10 cellular contexts compared by ENCODE assay signal in genomic region chr5:120388016-120388781, GRCh38.
DNase-seq lines count a peak whose midpoint lies in the region; TF ChIP-seq lines count a peak whose summit lies in the region.
"Had no signal": no experiment of that assay in that cellular context is flagged by ENCODE, and none has a peak within 500 bp of the region (broad histone marks: within the 10 kb centered on the region; RNA-seq: fewer than 3 reads in every experiment).

No MANE protein-coding gene starts in this region.

- intact Hi-C loops in transverse colon (cut with DNase I; ENCODE audit: low total_unique reads): no loop called here

- no peak overlapping the region for H4K91ac ChIP-seq in neuronal stem cell (ENCODE audit: low read depth, low read length, poor library complexity)

- 27 to 42% methylated on average over 1 of the region's 1 CpG for WGBS in transverse colon (ENCODE audit: low coverage in 1 of 2), 2 donors
- WGBS in neuronal stem cell (ENCODE audit: extremely low coverage in 2 of 2, insufficient read length in 2 of 2, insufficient replicate concordance in 1 of 2), 2 donors: no CpG with 5 or more reads among the region's 1 CpG

- H3K9me3 ChIP-seq in transverse colon (no peaks in the 10 kb centered on the region), HAP-1 (no peaks in the 10 kb centered on the region), neuronal stem cell (replicated peaks in 1 of 2; ENCODE audit: control insufficient read depth in 2 of 2, insufficient read depth in 1 of 2, low read depth in 1 of 2, low read length in 2 of 2) (no peaks in the 10 kb centered on the region)

- no peak for DNase-seq in activated CD4-positive, alpha-beta T cell treated with anti-CD3 and anti-CD28 coated beads, Interleukin-2, amount 10 ng/mL, durations not matched to agents 7 days and 5 days
- no peak for DNase-seq in activated CD4-positive, alpha-beta T cell treated with anti-CD3 and anti-CD28 coated beads for 1 hour
- DNase-seq in RPMI8226 (peak; percentile 59), fibroblast of the aortic adventitia (ENCODE audit: low read depth) (peak; percentile 92), transverse colon (no peak), HAP-1 (ENCODE audit: low spot score in 2 of 2) (no peak), neuronal stem cell (ENCODE audit: low spot score) (no peak), NCI-H128 (lab: John Stamatoyannopoulos, UW; ENCODE audit: unreplicated experiment) (no peak)

- H2BK15ac ChIP-seq in neuronal stem cell (ENCODE audit: low read length): no peak overlapping the region

- no peak overlapping the region for H2BK120ac ChIP-seq in neuronal stem cell (ENCODE audit: low read depth, low read length)

- no peak overlapping the region for H3K4me3 Mint-ChIP-seq in activated CD4-positive, alpha-beta T cell treated with anti-CD3 and anti-CD28 coated beads, Interleukin-2, amount 10 ng/mL, durations not matched to agents 7 days and 5 days
- H3K4me3 Mint-ChIP-seq: activated naive CD8-positive, alpha-beta T cell; B cell had no signal

- H2AFZ ChIP-seq in neuronal stem cell (ENCODE audit: low read length): no peak overlapping the region

- H3K9ac ChIP-seq in neuronal stem cell (ENCODE audit: low read depth, low read length, poor library complexity): no peak overlapping the region

- in situ Hi-C loops in transverse colon (cut with MboI; ENCODE audit: low pct_ligation_motif_present in 1 of 4, low pct_unique_long_range_greater_than_20kb in 1 of 4, low sequenced_read_pairs in 3 of 4): no loop called here
- in situ Hi-C loops in HAP-1 (cut with MboI; ENCODE audit: low sequenced_read_pairs): no loop called here

- no peak overlapping the region for H3K18ac ChIP-seq in neuronal stem cell (ENCODE audit: low read length)

- no peak for TF ChIP-seq EP300 in transverse colon (IDR thresholded peaks at IDR 0.05; ENCODE audit: low read depth)

- H3K27me3 Mint-ChIP-seq in activated CD4-positive, alpha-beta T cell treated with anti-CD3 and anti-CD28 coated beads, Interleukin-2, amount 10 ng/mL, durations not matched to agents 7 days and 5 days: no peaks in the 10 kb centered on the region
- H3K27me3 Mint-ChIP-seq: activated naive CD8-positive, alpha-beta T cell; B cell had no signal

- H3K36me3 ChIP-seq in transverse colon: no peaks in the 10 kb centered on the region
- no peaks in the 10 kb centered on the region for H3K36me3 ChIP-seq in HAP-1 (replicated peaks)
- no peaks in the 10 kb centered on the region for H3K36me3 ChIP-seq in neuronal stem cell (replicated peaks in 1 of 2; ENCODE audit: control insufficient read depth in 2 of 2, insufficient read depth in 2 of 2, low read length in 2 of 2)

- no peak overlapping the region for H3K23ac ChIP-seq in neuronal stem cell (ENCODE audit: low read depth, low read length, poor library complexity)

- H4K8ac ChIP-seq in neuronal stem cell (ENCODE audit: low read depth, low read length): no peak overlapping the region

- H3K4me3 ChIP-seq in fibroblast of the aortic adventitia (ENCODE audit: low read depth, low read length) (no peak overlapping the region), transverse colon (no peak overlapping the region), HAP-1 (no peak overlapping the region), neuronal stem cell (ENCODE audit: low read length in 2 of 2) (no peak overlapping the region)

- H2AK5ac ChIP-seq in neuronal stem cell (ENCODE audit: low read depth, low read length): no peak overlapping the region

- CTCF ChIA-PET in activated CD4-positive, alpha-beta T cell treated with anti-CD3 and anti-CD28 coated beads, Interleukin-2, amount 10 ng/mL, durations not matched to agents 7 days and 5 days (lab: Charles Lee): no interaction called here

- peak overlapping the region; percentile 56 for H3K27ac Mint-ChIP-seq in activated CD4-positive, alpha-beta T cell treated with anti-CD3 and anti-CD28 coated beads, Interleukin-2, amount 10 ng/mL, durations not matched to agents 7 days and 5 days
- H3K27ac Mint-ChIP-seq: activated naive CD8-positive, alpha-beta T cell; B cell had no signal

- no peaks in the 10 kb centered on the region for H3K27me3 ChIP-seq in transverse colon
- no peaks in the 10 kb centered on the region for H3K27me3 ChIP-seq in HAP-1 (ENCODE audit: low read depth)
- H3K27me3 ChIP-seq in neuronal stem cell (ENCODE audit: control insufficient read depth in 3 of 3, insufficient read depth in 3 of 3, low read depth in 1 of 3, low read length in 3 of 3): no peaks in the 10 kb centered on the region

- H2BK12ac ChIP-seq in neuronal stem cell (ENCODE audit: low read length): no peak overlapping the region

- no peak overlapping the region for H3K14ac ChIP-seq in neuronal stem cell (ENCODE audit: low read length)

- peak overlapping the region; percentile 46 to 66 (median 60) for H3K27ac ChIP-seq in transverse colon
- H3K27ac ChIP-seq in neuronal stem cell (replicated peaks; ENCODE audit: low read length): no peak overlapping the region

- no peak overlapping the region for H3K4me2 ChIP-seq in neuronal stem cell (ENCODE audit: insufficient read depth, low read length, poor library complexity, severe bottlenecking)

- no peak for TF ChIP-seq CTCF in fibroblast of the aortic adventitia (IDR thresholded peaks at IDR 0.05; ENCODE audit: insufficient read depth, low read length)
- TF ChIP-seq CTCF in transverse colon (IDR thresholded peaks at IDR 0.05): no peak

- H2BK5ac ChIP-seq in neuronal stem cell (ENCODE audit: low read length): no peak overlapping the region

- POLR2A ChIA-PET in activated CD4-positive, alpha-beta T cell treated with anti-CD3 and anti-CD28 coated beads, Interleukin-2, amount 10 ng/mL, durations not matched to agents 7 days and 5 days (lab: Charles Lee): no interaction called here

- no peak overlapping the region for H3K4ac ChIP-seq in neuronal stem cell (ENCODE audit: low read length)

- H3K4me1 ChIP-seq in transverse colon (peaks cover 0 to 6% (median 0%) of the 10 kb centered on the region in 4 donors), HAP-1 (no peaks in the 10 kb centered on the region), neuronal stem cell (ENCODE audit: control insufficient read depth in 2 of 2, insufficient read depth in 1 of 2, low read depth in 1 of 2, low read length in 2 of 2) (no peaks in the 10 kb centered on the region)

- H3K79me1 ChIP-seq in neuronal stem cell (ENCODE audit: low read depth, low read length): no peaks in the 10 kb centered on the region

- H3K9me3 Mint-ChIP-seq in activated CD4-positive, alpha-beta T cell treated with anti-CD3 and anti-CD28 coated beads, Interleukin-2, amount 10 ng/mL, durations not matched to agents 7 days and 5 days: no peaks in the 10 kb centered on the region

- H3K4me1 Mint-ChIP-seq in activated CD4-positive, alpha-beta T cell treated with anti-CD3 and anti-CD28 coated beads, Interleukin-2, amount 10 ng/mL, durations not matched to agents 7 days and 5 days: peaks cover 16% of the 10 kb centered on the region
- H3K4me1 Mint-ChIP-seq: B cell had no signal

- no peaks in the 10 kb centered on the region for H3K36me3 Mint-ChIP-seq in activated CD4-positive, alpha-beta T cell treated with anti-CD3 and anti-CD28 coated beads, Interleukin-2, amount 10 ng/mL, durations not matched to agents 7 days and 5 days (ENCODE audit: low read depth)
- H3K36me3 Mint-ChIP-seq: activated naive CD8-positive, alpha-beta T cell had no signal

- no peak for TF ChIP-seq POLR2A in transverse colon (IDR thresholded peaks at IDR 0.05)

Comparison
In these comparisons a context has a peak if more than half of its experiments do, and no peak if none do; other contexts are left out.
1. DNase-seq: peak in RPMI8226 (single experiment) and fibroblast of the aortic adventitia (single experiment); none in activated CD4-positive, alpha-beta T cell treated with anti-CD3 and anti-CD28 coated beads, Interleukin-2, amount 10 ng/mL, durations not matched to agents 7 days and 5 days (single experiment), activated CD4-positive, alpha-beta T cell treated with anti-CD3 and anti-CD28 coated beads for 1 hour (single experiment), transverse colon (single experiment), HAP-1 (0 of 2), neuronal stem cell (single experiment) and NCI-H128 (single experiment).